19 cellular contexts compared by ENCODE assay signal in genomic region chr4:151097759-151098158, GRCh38. TPM values are rescaled to one million over a fixed set of nuclear protein-coding genes. Genes with fewer than 3 reads are reported as not detected.
A peak's percentile ranks its signal among the peaks of the same experiment; 100 is the strongest.
DNase-seq lines count a peak whose midpoint lies in the region; ATAC-seq and TF ChIP-seq lines count a peak whose summit lies in the region.
"Had no signal": no experiment of that assay in that cellular context is flagged by ENCODE, and none has a peak within 500 bp of the region (broad histone marks: within the 10 kb centered on the region; RNA-seq: fewer than 3 reads in every experiment).

No MANE protein-coding gene starts in this region.

- peak overlapping the region; percentile 19; the same call in 1 of the 2 replicates for H2AFZ ChIP-seq in Karpas-422 (ENCODE audit: low read length)

- H3K4me1 Mint-ChIP-seq in T-helper 1 cell treated with Interleukin-12 subunit alpha and Interleukin-12 subunit beta and Interleukin-4 antibody, amounts not matched to agents 30 μg/mL and 1 μg/mL, for 36 hours (ENCODE audit: low read depth), result peaks cover 44% of the 10 kb centered on the region
- H3K4me1 Mint-ChIP-seq in activated naive CD8-positive, alpha-beta T cell (ENCODE audit: low read depth), result peaks cover 30% of the 10 kb centered on the region
- peaks cover 31% of the 10 kb centered on the region for H3K4me1 Mint-ChIP-seq in neural crest cell

- H4K20me1 ChIP-seq in Karpas-422 (ENCODE audit: insufficient read depth, low read depth, low read length), result peaks cover 31% of the 10 kb centered on the region

- no peak overlapping the region for H3K9ac ChIP-seq in Karpas-422 (ENCODE audit: low read length)
- H3K9ac ChIP-seq: BLaER1 had no signal

- H3K27me3 ChIP-seq in Karpas-422 (ENCODE audit: low read length), result no peaks in the 10 kb centered on the region
- H3K27me3 ChIP-seq: BLaER1, heart right ventricle, transverse colon had no signal

- peak overlapping the region; percentile 97 for H3K27ac Mint-ChIP-seq in T-helper 1 cell treated with Interleukin-12 subunit alpha and Interleukin-12 subunit beta and Interleukin-4 antibody, amounts not matched to agents 30 μg/mL and 1 μg/mL, for 36 hours
- peak overlapping the region; percentile 10 for H3K27ac Mint-ChIP-seq in activated naive CD8-positive, alpha-beta T cell
- H3K27ac Mint-ChIP-seq in neural crest cell (ENCODE audit: unreplicated experiment), result no peak overlapping the region

- H3K27ac ChIP-seq in Karpas-422 (ENCODE audit: low read length), result no peak overlapping the region
- H3K27ac ChIP-seq: 22Rv1, BLaER1 had no signal

- no peak for TF ChIP-seq CTCF in neural crest cell (conservative IDR thresholded peaks at IDR 0.05)

- H3K9me3 ChIP-seq in Karpas-422 (ENCODE audit: low read length), result no peaks in the 10 kb centered on the region
- H3K9me3 ChIP-seq: BLaER1, heart right ventricle, transverse colon had no signal

- H3K27me3 Mint-ChIP-seq in T-helper 1 cell treated with Interleukin-12 subunit alpha and Interleukin-12 subunit beta and Interleukin-4 antibody, amounts not matched to agents 30 μg/mL and 1 μg/mL, for 36 hours (ENCODE audit: low read depth), result no peaks in the 10 kb centered on the region
- H3K27me3 Mint-ChIP-seq in activated naive CD8-positive, alpha-beta T cell, result no peaks in the 10 kb centered on the region
- peaks cover 5% of the 10 kb centered on the region for H3K27me3 Mint-ChIP-seq in neural crest cell (ENCODE audit: low read depth)

- H3K4me3 Mint-ChIP-seq in T-helper 1 cell treated with Interleukin-12 subunit alpha and Interleukin-12 subunit beta and Interleukin-4 antibody, amounts not matched to agents 30 μg/mL and 1 μg/mL, for 36 hours, result peak overlapping the region; percentile 25
- H3K4me3 Mint-ChIP-seq in activated naive CD8-positive, alpha-beta T cell, result peak overlapping the region; percentile 27
- peak overlapping the region; percentile 64 for H3K4me3 Mint-ChIP-seq in neural crest cell

- H3K4me2 ChIP-seq in Karpas-422 (ENCODE audit: low read depth, low read length, poor library complexity, severe bottlenecking), result no peak overlapping the region

- H3K9me2 ChIP-seq in Karpas-422 (replicated peaks; ENCODE audit: insufficient read depth, low read length), result no peaks in the 10 kb centered on the region

- H3K36me3 Mint-ChIP-seq in T-helper 1 cell treated with Interleukin-12 subunit alpha and Interleukin-12 subunit beta and Interleukin-4 antibody, amounts not matched to agents 30 μg/mL and 1 μg/mL, for 36 hours (ENCODE audit: low read depth), result peaks cover 31% of the 10 kb centered on the region
- H3K36me3 Mint-ChIP-seq in activated naive CD8-positive, alpha-beta T cell, result peaks cover 20% of the 10 kb centered on the region
- H3K36me3 Mint-ChIP-seq in neural crest cell (ENCODE audit: low read depth), result peaks cover 28% of the 10 kb centered on the region

- ATAC-seq in activated CD4-positive, CD25-positive, alpha-beta regulatory T cell treated with anti-CD3 and anti-CD28 coated beads, Interleukin-2, amount 50 U/mL, for 24 hours, result no peak
- ATAC-seq: HCT116, heart right ventricle, PC-3 had no signal

- H3K4me1 ChIP-seq in Karpas-422 (ENCODE audit: low read length), result peaks cover 27% of the 10 kb centered on the region

- DNase-seq in T-helper 1 cell, result no peak
- no peak for DNase-seq in Karpas-422
- DNase-seq in neural crest cell (ENCODE audit: low read depth, low spot score), result no peak
- no peak for DNase-seq in NOMO-1 treated with DMSO at 0.1 percent for 48 hours (lab: John Stamatoyannopoulos, UW; ENCODE audit: unreplicated experiment)
- DNase-seq in amygdala (lab: John Stamatoyannopoulos, UW), result no peak
- DNase-seq: DMS79; effector memory CD4-positive, alpha-beta T cell; NCI-H2081; NCI-H524 treated with DMSO at 0.1 percent for 48 hours; PC-3; stimulated activated CD4-positive, alpha-beta T cell treated with anti-CD3 and anti-CD28 coated beads, Interleukin-4, amount 100 ng/mL, for 1 hour had no signal

- H3K79me2 ChIP-seq in Karpas-422 (ENCODE audit: low read length), result peaks cover 33% of the 10 kb centered on the region

- no peaks in the 10 kb centered on the region for H3K9me3 Mint-ChIP-seq in T-helper 1 cell treated with Interleukin-12 subunit alpha and Interleukin-12 subunit beta and Interleukin-4 antibody, amounts not matched to agents 30 μg/mL and 1 μg/mL, for 36 hours
- no peaks in the 10 kb centered on the region for H3K9me3 Mint-ChIP-seq in activated naive CD8-positive, alpha-beta T cell (ENCODE audit: low read depth)
- H3K9me3 Mint-ChIP-seq in neural crest cell, result no peaks in the 10 kb centered on the region

- H3K36me3 ChIP-seq in Karpas-422 (ENCODE audit: insufficient read depth, low read length), result peaks cover 31% of the 10 kb centered on the region

- no peak overlapping the region for H3K4me3 ChIP-seq in Karpas-422 (ENCODE audit: low read length)
- H3K4me3 ChIP-seq: BLaER1, transverse colon had no signal

RNA-seq across cellular contexts. Expression of gene RPS3A, which starts 1.7 kb away (rescaled TPM):
- total RNA-seq in Karpas-422 (2014; rRNA removed; shearing (Covaris generic); ENCODE audit: low replicate concordance), result 4,097 and 6,606 TPM in 2 replicates
- total RNA-seq in neural crest cell, result 2,382 and 2,466 TPM in 2 replicates
